Comparison of ENCODE assay signal across 1 cellular context in genomic region chr14:70237710-70238109, GRCh38.
TF ChIP-seq lines count a peak whose summit lies in the region.

No MANE protein-coding gene starts in this region.

TF ChIP-seq in K562, 482 proteins besides CTCF, POLR2A, EP300 and RAD21 (continued from another document and continues in another):
- TF ChIP-seq CREB3 (tag; conservative IDR thresholded peaks at IDR 0.05; ENCODE audit: low read depth) (0 out of 2 replicates have a peak, but pooled peaks have one; percentile 59), ELK3 (CRISPR knock-in tag; IDR thresholded peaks at IDR 0.05) (no peak), ILF3 (IDR thresholded peaks at IDR 0.05; ENCODE audit: borderline replicate concordance) (0 out of 2 replicates have a peak, but pooled peaks have one; percentile 29), FIP1L1 (IDR thresholded peaks at IDR 0.05; ENCODE audit: low read depth, low read length, poor library complexity, severe bottlenecking) (no peak), FOXK2 (conservative IDR thresholded peaks at IDR 0.05 in 1 of 2, IDR thresholded peaks at IDR 0.05 in 1 of 2; ENCODE audit: low read depth in 2 of 2) (0 out of 4 replicates have a peak, but pooled peaks have one; percentile 17 to 26), U2AF2 (optimal IDR thresholded peaks at IDR 0.05; ENCODE audit: low read depth, low read length) (no peak), ZEB2 (IDR thresholded peaks at IDR 0.05) (peak; percentile 54; the same call in 1 of the 2 replicates), ZNF512 (tag; IDR thresholded peaks at IDR 0.05) (no peak), KDM2B (CRISPR knock-in tag; IDR thresholded peaks at IDR 0.05) (no peak), CBX3 (IDR thresholded peaks at IDR 0.05; ENCODE audit: borderline replicate concordance in 1 of 2, low read length in 2 of 2) (no peak), HMBOX1 (IDR thresholded peaks at IDR 0.05) (peak; percentile 79), AFF4 (CRISPR knock-in tag; IDR thresholded peaks at IDR 0.05) (no peak), MAFK (IDR thresholded peaks at IDR 0.05; ENCODE audit: low read length) (no peak), SMARCE1 (IDR thresholded peaks at IDR 0.05) (peak; percentile 96), ZNF778 (CRISPR knock-in tag; IDR thresholded peaks at IDR 0.05) (no peak), FUS (optimal IDR thresholded peaks at IDR 0.05; ENCODE audit: low read depth, low read length) (no peak), SMAD4 (CRISPR knock-in tag; conservative IDR thresholded peaks at IDR 0.05) (peak; percentile 94), NFATC3 (IDR thresholded peaks at IDR 0.05) (0 out of 2 replicates have a peak, but pooled peaks have one; percentile 50), ZBTB1 (CRISPR knock-in tag; IDR thresholded peaks at IDR 0.05; ENCODE audit: borderline replicate concordance, low read depth) (no peak), ZBTB8A (IDR thresholded peaks at IDR 0.05; ENCODE audit: partially characterized antibody) (no peak), RBM39 (optimal IDR thresholded peaks at IDR 0.05; ENCODE audit: low read depth, low read length) (no peak), BRD9 (IDR thresholded peaks at IDR 0.05; ENCODE audit: low read depth, partially characterized antibody) (no peak), TRIM28 (IDR thresholded peaks at IDR 0.05) (peak; percentile 83), RAD51 (IDR thresholded peaks at IDR 0.05; ENCODE audit: borderline replicate concordance, low read depth) (0 out of 2 replicates have a peak, but pooled peaks have one; percentile 31), ZNF609 (CRISPR knock-in tag; IDR thresholded peaks at IDR 0.05; ENCODE audit: borderline replicate concordance) (no peak), ZNF431 (CRISPR knock-in tag; IDR thresholded peaks at IDR 0.05) (no peak), PHB (CRISPR knock-in tag; IDR thresholded peaks at IDR 0.05) (no peak), NCOA1 (IDR thresholded peaks at IDR 0.05; ENCODE audit: low read depth) (peak; percentile 82), CREBBP (IDR thresholded peaks at IDR 0.05; ENCODE audit: low read depth, low read length) (no peak), REST (CRISPR knock-in tag; IDR thresholded peaks at IDR 0.05; ENCODE audit: low read depth) (no peak)
- TF ChIP-seq, protein P1, sequence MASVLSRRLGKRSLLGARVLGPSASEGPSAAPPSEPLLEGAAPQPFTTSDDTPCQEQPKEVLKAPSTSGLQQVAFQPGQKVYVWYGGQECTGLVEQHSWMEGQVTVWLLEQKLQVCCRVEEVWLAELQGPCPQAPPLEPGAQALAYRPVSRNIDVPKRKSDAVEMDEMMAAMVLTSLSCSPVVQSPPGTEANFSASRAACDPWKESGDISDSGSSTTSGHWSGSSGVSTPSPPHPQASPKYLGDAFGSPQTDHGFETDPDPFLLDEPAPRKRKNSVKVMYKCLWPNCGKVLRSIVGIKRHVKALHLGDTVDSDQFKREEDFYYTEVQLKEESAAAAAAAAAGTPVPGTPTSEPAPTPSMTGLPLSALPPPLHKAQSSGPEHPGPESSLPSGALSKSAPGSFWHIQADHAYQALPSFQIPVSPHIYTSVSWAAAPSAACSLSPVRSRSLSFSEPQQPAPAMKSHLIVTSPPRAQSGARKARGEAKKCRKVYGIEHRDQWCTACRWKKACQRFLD (CRISPR knock-in tag; IDR thresholded peaks at IDR 0.05), result peak; percentile 95
- TF ChIP-seq, protein P2, sequence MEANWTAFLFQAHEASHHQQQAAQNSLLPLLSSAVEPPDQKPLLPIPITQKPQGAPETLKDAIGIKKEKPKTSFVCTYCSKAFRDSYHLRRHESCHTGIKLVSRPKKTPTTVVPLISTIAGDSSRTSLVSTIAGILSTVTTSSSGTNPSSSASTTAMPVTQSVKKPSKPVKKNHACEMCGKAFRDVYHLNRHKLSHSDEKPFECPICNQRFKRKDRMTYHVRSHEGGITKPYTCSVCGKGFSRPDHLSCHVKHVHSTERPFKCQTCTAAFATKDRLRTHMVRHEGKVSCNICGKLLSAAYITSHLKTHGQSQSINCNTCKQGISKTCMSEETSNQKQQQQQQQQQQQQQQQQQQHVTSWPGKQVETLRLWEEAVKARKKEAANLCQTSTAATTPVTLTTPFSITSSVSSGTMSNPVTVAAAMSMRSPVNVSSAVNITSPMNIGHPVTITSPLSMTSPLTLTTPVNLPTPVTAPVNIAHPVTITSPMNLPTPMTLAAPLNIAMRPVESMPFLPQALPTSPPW (CRISPR knock-in tag; IDR thresholded peaks at IDR 0.05), result peak; percentile 61
- TF ChIP-seq, protein P3, sequence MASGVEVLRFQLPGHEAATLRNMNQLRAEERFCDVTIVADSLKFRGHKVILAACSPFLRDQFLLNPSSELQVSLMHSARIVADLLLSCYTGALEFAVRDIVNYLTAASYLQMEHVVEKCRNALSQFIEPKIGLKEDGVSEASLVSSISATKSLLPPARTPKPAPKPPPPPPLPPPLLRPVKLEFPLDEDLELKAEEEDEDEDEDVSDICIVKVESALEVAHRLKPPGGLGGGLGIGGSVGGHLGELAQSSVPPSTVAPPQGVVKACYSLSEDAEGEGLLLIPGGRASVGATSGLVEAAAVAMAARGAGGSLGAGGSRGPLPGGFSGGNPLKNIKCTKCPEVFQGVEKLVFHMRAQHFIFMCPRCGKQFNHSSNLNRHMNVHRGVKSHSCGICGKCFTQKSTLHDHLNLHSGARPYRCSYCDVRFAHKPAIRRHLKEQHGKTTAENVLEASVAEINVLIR (CRISPR knock-in tag; IDR thresholded peaks at IDR 0.05), result 0 out of 2 replicates have a peak, but pooled peaks have one; percentile 6
